In the genomic region with DNA sequence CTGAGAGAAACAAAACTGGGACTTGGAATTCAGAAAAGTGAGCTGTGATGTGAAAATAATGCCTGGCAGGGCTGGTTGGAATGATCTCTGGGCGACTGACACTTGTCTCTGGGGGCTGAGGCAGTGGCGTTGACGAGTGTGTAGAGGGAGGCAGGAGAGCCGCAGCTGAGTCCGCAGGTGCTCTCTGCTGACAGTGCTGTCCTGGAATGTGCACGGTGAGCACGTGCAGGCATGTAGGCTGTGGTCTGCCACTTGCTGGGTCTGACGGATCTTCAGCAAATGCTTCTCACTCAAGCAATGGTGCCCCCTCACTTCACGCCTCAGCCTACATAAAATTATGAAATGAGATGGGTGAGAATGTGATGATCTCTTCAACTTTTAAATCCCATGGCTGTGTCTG, we compare ENCODE assay signal across 28 cellular contexts. TPM values are rescaled to one million over a fixed set of nuclear protein-coding genes. Genes with fewer than 3 reads are reported as not detected.
"Had no signal": no experiment of that assay in that cellular context is flagged by ENCODE, and none has a peak within 500 bp of the region (broad histone marks: within the 10 kb centered on the region; RNA-seq: fewer than 3 reads in every experiment).

No MANE protein-coding gene starts in this region.

- H3K36me3 ChIP-seq: esophagus squamous epithelium, gastroesophageal sphincter had no signal

- ATAC-seq: activated CD4-positive, CD25-positive, alpha-beta regulatory T cell treated with anti-CD3 and anti-CD28 coated beads, Interleukin-2, amount 50 U/mL, for 24 hours; activated CD8-positive, alpha-beta T cell treated with anti-CD3 and anti-CD28 coated beads, Interleukin-2, amount 10 ng/mL, durations not matched to agents 7 days and 5 days; activated naive CD4-positive, alpha-beta T cell treated with anti-CD3 and anti-CD28 coated beads, Interleukin-2, amount 50 U/mL, for 72 hours; activated T-helper 17 cell treated with anti-CD3 and anti-CD28 coated beads, Interleukin-2, amount 50 U/mL, for 72 hours; gastroesophageal sphincter; left ventricle myocardium superior; sciatic nerve; stimulated activated naive B cell treated with anti-CD40 and anti-IgM and Interleukin-4, amounts not matched to agents 10 μg/mL and 1 μg/mL and 100 μg/mL, for 72 hours had no signal

- H3K36me3 Mint-ChIP-seq: type B pancreatic cell had no signal

- H3K27me3 Mint-ChIP-seq: type B pancreatic cell had no signal

- H3K4me3 Mint-ChIP-seq: activated CD8-positive, alpha-beta T cell treated with anti-CD3 and anti-CD28 coated beads, Interleukin-2, amount 10 ng/mL, durations not matched to agents 7 days and 5 days; activated T-cell treated with anti-CD3 and anti-CD28 coated beads, Interleukin-2, amount 50 U/mL, for 24 hours; activated T-helper 17 cell treated with anti-CD3 and anti-CD28 coated beads, Interleukin-2, amount 50 U/mL, for 72 hours; central memory CD8-positive, alpha-beta T cell; memory B cell; naive B cell; neural crest cell; stimulated activated naive B cell treated with anti-CD40 and anti-IgM and Interleukin-4, amounts not matched to agents 10 μg/mL and 1 μg/mL and 100 μg/mL, for 72 hours; type B pancreatic cell had no signal

- DNase-seq: activated CD4-positive, alpha-beta T cell treated with anti-CD3 and anti-CD28 coated beads, Interleukin-2, amount 50 U/mL, for 1 hour; activated CD8-positive, alpha-beta memory T cell treated with anti-CD3 and anti-CD28 coated beads, Interleukin-2, amount 50 U/mL, for 4 hours; activated CD8-positive, alpha-beta T cell treated with anti-CD3 and anti-CD28 coated beads, Interleukin-2, amount 10 ng/mL, durations not matched to agents 7 days and 5 days; activated T-cell treated with anti-CD3 and anti-CD28 coated beads, Interleukin-2, amount 50 U/mL, for 24 hours; esophagus squamous epithelium; head of caudate nucleus; hypothalamus; left ventricle myocardium superior; naive B cell; stimulated activated CD4-positive, alpha-beta T cell treated with anti-CD3 and anti-CD28 coated beads, Interleukin-2, amount 100 ng/mL, for 48 hours; stimulated activated CD8-positive, alpha-beta memory T cell treated with anti-CD3 and anti-CD28 coated beads, Interleukin-4, amount 100 ng/mL, for 48 hours; stimulated activated naive B cell treated with anti-CD40 and anti-IgM and Interleukin-4, amounts not matched to agents 10 μg/mL and 1 μg/mL and 100 μg/mL, for 72 hours had no signal

- H3K27ac Mint-ChIP-seq: activated CD8-positive, alpha-beta T cell treated with anti-CD3 and anti-CD28 coated beads, Interleukin-2, amount 10 ng/mL, durations not matched to agents 7 days and 5 days; activated naive CD4-positive, alpha-beta T cell treated with anti-CD3 and anti-CD28 coated beads, Interleukin-2, amount 50 U/mL, for 72 hours; activated T-cell treated with anti-CD3 and anti-CD28 coated beads, Interleukin-2, amount 50 U/mL, for 24 hours; activated T-helper 17 cell treated with anti-CD3 and anti-CD28 coated beads, Interleukin-2, amount 50 U/mL, for 72 hours; memory B cell; naive B cell; stimulated activated naive B cell treated with anti-CD40 and anti-IgM and Interleukin-4, amounts not matched to agents 10 μg/mL and 1 μg/mL and 100 μg/mL, for 72 hours; type B pancreatic cell had no signal

- H3K4me3 ChIP-seq: esophagus squamous epithelium, gastroesophageal sphincter, smooth muscle cell had no signal

- H3K27me3 ChIP-seq: esophagus squamous epithelium had no signal

- FAIRE-seq: astrocyte, colon, islet of Langerhans had no signal

- H3K27ac ChIP-seq: esophagus squamous epithelium, gastroesophageal sphincter, VCaP had no signal

- H3K4me1 ChIP-seq: esophagus squamous epithelium, gastroesophageal sphincter had no signal

- H3K4me1 Mint-ChIP-seq: activated T-helper 17 cell treated with anti-CD3 and anti-CD28 coated beads, Interleukin-2, amount 50 U/mL, for 72 hours; central memory CD8-positive, alpha-beta T cell; memory B cell; naive B cell; neural crest cell; stimulated activated naive B cell treated with anti-CD40 and anti-IgM and Interleukin-4, amounts not matched to agents 10 μg/mL and 1 μg/mL and 100 μg/mL, for 72 hours had no signal

RNA-seq across cellular contexts. Expression of gene SALL3, which starts 51.1 kb away (rescaled TPM):
- total RNA-seq: activated CD8-positive, alpha-beta T cell treated with anti-CD3 and anti-CD28 coated beads, Interleukin-2, amount 10 ng/mL, durations not matched to agents 7 days and 5 days; activated naive CD4-positive, alpha-beta T cell treated with anti-CD3 and anti-CD28 coated beads, Interleukin-2, amount 50 U/mL, for 72 hours; activated T-helper 17 cell treated with anti-CD3 and anti-CD28 coated beads, Interleukin-2, amount 50 U/mL, for 72 hours; dermis microvascular lymphatic vessel endothelial cell; esophagus squamous epithelium; gastroesophageal sphincter; left ventricle myocardium superior; T-helper 2 cell treated with Interferon-gamma antibody and Interleukin-4, amounts not matched to agents 100 ng/mL and 5 ng/mL, for 36 hours had no signal
